Comparison of ENCODE assay signal across 11 cellular contexts in the genomic region with DNA sequence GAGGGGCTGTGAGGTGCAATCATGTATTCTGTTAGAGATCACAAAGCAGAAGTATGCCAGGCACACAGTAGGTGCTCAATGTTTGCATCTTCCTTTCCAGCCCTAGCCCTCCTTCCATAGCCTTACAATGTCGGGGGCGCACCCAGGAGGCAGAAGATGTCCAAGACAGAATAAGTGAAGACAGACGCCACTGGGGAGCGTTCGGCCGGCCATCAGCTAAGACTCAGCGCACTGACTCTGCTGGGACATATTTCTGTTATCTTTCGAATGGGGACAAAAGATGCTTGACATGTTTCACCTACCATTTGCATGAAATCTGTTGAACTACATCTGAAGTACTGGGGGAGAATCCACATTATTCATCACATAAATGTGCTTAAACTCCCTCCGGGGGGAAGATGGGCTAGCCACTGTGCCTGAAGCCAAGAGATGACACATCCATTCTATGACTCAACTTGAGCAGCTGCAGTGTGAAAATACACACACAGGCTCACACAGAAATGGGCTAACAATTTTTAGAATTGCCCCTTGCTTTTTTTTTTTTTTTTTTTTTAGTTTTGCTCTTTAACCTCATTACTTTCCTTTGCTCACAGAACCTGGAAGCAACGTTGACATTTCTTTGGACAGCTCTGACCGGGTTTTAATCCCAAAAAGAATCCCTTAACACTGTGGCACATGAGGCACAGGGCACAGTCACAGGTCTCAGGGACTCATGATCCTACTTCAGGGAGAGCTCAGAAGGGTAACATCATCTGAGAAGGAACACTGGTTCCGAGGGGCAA. TPM values are rescaled to one million over a fixed set of nuclear protein-coding genes. Genes with fewer than 3 reads are reported as not detected.
DNase-seq lines count a peak whose midpoint lies in the region; ATAC-seq, FAIRE-seq and TF ChIP-seq lines count a peak whose summit lies in the region.
"Had no signal": no experiment of that assay in that cellular context is flagged by ENCODE, and none has a peak within 500 bp of the region (broad histone marks: within the 10 kb centered on the region; RNA-seq: fewer than 3 reads in every experiment).

No MANE protein-coding gene starts in this region.

- peak; percentile 90 to 93 for ATAC-seq in activated CD4-positive, CD25-positive, alpha-beta regulatory T cell treated with anti-CD3 and anti-CD28 coated beads, Interleukin-2, amount 50 U/mL, for 24 hours
- ATAC-seq in PC-3 (peak; percentile 96), HG03460 (IDR thresholded peaks at IDR 0.05; ENCODE audit: unreplicated experiment) (no peak)

- no peak overlapping the region for H3K4ac ChIP-seq in H1 (replicated peaks; ENCODE audit: insufficient read length, low read depth, low read length)

- no peak for FAIRE-seq in H1 (lab: Jason Lieb, UNC)

- POLR2A ChIA-PET in PC-3 (lab: Charles Lee; ENCODE audit: unreplicated experiment) (no interaction called here), H1 (lab: Charles Lee; ENCODE audit: partially characterized antibody) (interaction anchor here (0.6 to 0.8 kb wide), 2 partner anchors 238 to 335 kb away, joined by 3 read pairs; no protein-coding TSS in a partner anchor)

- TF ChIP-seq EP300 in H1 (IDR thresholded peaks at IDR 0.05; ENCODE audit: borderline replicate concordance in 1 of 2, low read depth in 2 of 2, low read length in 2 of 2): no peak

- no peak overlapping the region for H3K18ac ChIP-seq in H1 (ENCODE audit: extremely low read depth, low read length)

- peak overlapping the region; percentile 76 for H3K4me2 ChIP-seq in PC-3 (ENCODE audit: low read length)
- no peak overlapping the region for H3K4me2 ChIP-seq in H1 (ENCODE audit: insufficient read depth in 1 of 2, low read depth in 2 of 2, low read length in 2 of 2)

- H3K79me1 ChIP-seq in H1 (ENCODE audit: low read depth, low read length): peaks cover 3% of the 10 kb centered on the region; the same call in 1 of the 2 replicates

- peak overlapping the region; percentile 26; the same call in 1 of the 2 replicates for H3K4me3 ChIP-seq in PC-3 (ENCODE audit: low read length)
- H3K4me3 ChIP-seq in H1 (ENCODE audit: extremely low read depth in 1 of 4, insufficient read depth in 2 of 4, low read depth in 3 of 4, low read length in 4 of 4): no peak overlapping the region
- H3K4me3 ChIP-seq: BLaER1 treated with 17β-estradiol and CSF1 and Interleukin-3, amounts not matched to agents 10 nM and 100 nM; skin epidermis had no signal

- H3K9me2 ChIP-seq in PC-3 (replicated peaks; ENCODE audit: low read length): no peaks in the 10 kb centered on the region

- peak overlapping the region; percentile 78 for H3K27ac ChIP-seq in PC-3 (ENCODE audit: low read length)
- no peak overlapping the region for H3K27ac ChIP-seq in H1 (ENCODE audit: low read depth, low read length)

- no peak for DNase-seq in activated CD4-positive, CD25-positive, alpha-beta regulatory T cell (lab: John Stamatoyannopoulos, UW)
- DNase-seq in PC-3 (peak; percentile 96), H1 (ENCODE audit: low read depth in 1 of 2, low spot score in 2 of 2) (no peak), putamen (ENCODE audit: low spot score) (peak; percentile 76), cortex of kidney (lab: John Stamatoyannopoulos, UW) (no peak), SW480 (ENCODE audit: low spot score) (no peak)
- DNase-seq: NCI-H524 had no signal

- CTCF ChIA-PET in PC-3 (lab: Charles Lee) (interaction anchor here (0.7 to 0.8 kb wide), 3 partner anchors 12 to 136 kb away, joined by 3 to 18 read pairs (median 7); no protein-coding TSS in a partner anchor), H1 (lab: Charles Lee; ENCODE audit: partially characterized antibody) (interaction anchor here (0.7 to 1.9 kb wide), 2 partner anchors 11 to 237 kb away, joined by 3 to 7 read pairs; no protein-coding TSS in a partner anchor)

- H4K5ac ChIP-seq in H1 (ENCODE audit: insufficient read length, low read depth, low read length): no peak overlapping the region

- no peak overlapping the region for H3K56ac ChIP-seq in H1 (replicated peaks; ENCODE audit: insufficient read length, low read depth, low read length)

- no peak overlapping the region for H2BK15ac ChIP-seq in H1 (ENCODE audit: low read length)

- no peak overlapping the region for H2AK5ac ChIP-seq in H1 (ENCODE audit: low read depth, low read length)

- peak overlapping the region; percentile 82; the same call in 1 of the 2 replicates for H4K8ac ChIP-seq in H1 (ENCODE audit: extremely low read depth, insufficient read depth, low read length)

- no peak overlapping the region for H3K14ac ChIP-seq in H1 (ENCODE audit: insufficient read length)

- peaks cover 16% of the 10 kb centered on the region for H3K4me1 ChIP-seq in PC-3 (ENCODE audit: insufficient read depth, low read length)
- H3K4me1 ChIP-seq in H1 (replicated peaks in 1 of 4; ENCODE audit: control insufficient read depth in 3 of 4, insufficient read depth in 4 of 4, low read length in 3 of 4): peaks cover 0 to 4% (median 1%) of the 10 kb centered on the region in 4 experiments; a peak in 3 of 7 replicates

- no peaks in the 10 kb centered on the region for H3K23me2 ChIP-seq in H1 (ENCODE audit: low read depth, low read length)

- no peak overlapping the region; the same call in 1 of the 2 replicates for H2BK5ac ChIP-seq in H1 (ENCODE audit: low read depth, low read length)

- no peak for TF ChIP-seq RAD21 in H1 (IDR thresholded peaks at IDR 0.05 in 1 of 2, conservative IDR thresholded peaks at IDR 0.05 in 1 of 2; ENCODE audit: low read depth in 2 of 2, low read length in 2 of 2)

- H4K20me1 ChIP-seq in PC-3 (ENCODE audit: low read length) (0 out of 2 replicates have a peak, but pooled peaks cover 8% of the 10 kb centered on the region), H1 (replicated peaks in 1 of 2; ENCODE audit: control insufficient read depth in 1 of 2, insufficient read depth in 2 of 2, low read length in 2 of 2) (no peaks in the 10 kb centered on the region)
- H4K20me1 ChIP-seq: BLaER1 treated with 17β-estradiol and CSF1 and Interleukin-3, amounts not matched to agents 10 nM and 100 nM had no signal

- H3K9me3 ChIP-seq in PC-3 (ENCODE audit: low read length): no peaks in the 10 kb centered on the region
- H3K9me3 ChIP-seq in H1 (ENCODE audit: insufficient read depth in 2 of 2, low read depth in 1 of 2, low read length in 1 of 2): no peaks in the 10 kb centered on the region; a peak in 2 of 4 replicates

- H4K91ac ChIP-seq in H1 (replicated peaks; ENCODE audit: insufficient read length, low read length): no peak overlapping the region

- no peaks in the 10 kb centered on the region for H3F3A ChIP-seq in PC-3 (ENCODE audit: low read length, unreplicated experiment)

- no peak for TF ChIP-seq CTCF in PC-3 (conservative IDR thresholded peaks at IDR 0.05; ENCODE audit: low read depth, low read length)
- TF ChIP-seq CTCF in H1 (IDR thresholded peaks at IDR 0.05; ENCODE audit: control extremely low read depth in 1 of 3, insufficient read depth in 1 of 3, low read depth in 1 of 3, low read length in 3 of 3): no peak

- WGBS in H1 (ENCODE audit: extremely low coverage in 1 of 2, insufficient coverage in 1 of 2, insufficient read length in 1 of 2, insufficient replicate concordance in 2 of 2, low coverage in 1 of 2, low lambda C conversion rate in 2 of 2, missing lambda C conversion rate in 1 of 2), 2 experiments: 94% methylated on average over 11 of the region's 12 CpGs; no CpG with 5 or more reads in 1 of the 2 experiments

- H3K9ac ChIP-seq in PC-3 (ENCODE audit: low read length): peak overlapping the region; percentile 49; the same call in 1 of the 2 replicates
- H3K9ac ChIP-seq in H1 (replicated peaks in 1 of 4; ENCODE audit: extremely low read depth in 1 of 4, low read depth in 3 of 4, low read length in 3 of 4): no peak overlapping the region; a peak in 1 of 7 replicates

- H2BK120ac ChIP-seq in H1 (replicated peaks; ENCODE audit: low read depth, low read length): no peak overlapping the region

- H2BK20ac ChIP-seq in H1 (ENCODE audit: low read length): no peak overlapping the region

- H2AFZ ChIP-seq in PC-3 (ENCODE audit: low read length) (no peak overlapping the region), H1 (ENCODE audit: low read length) (no peak overlapping the region)

- H3K79me2 ChIP-seq in PC-3 (ENCODE audit: low read length) (peaks cover 16% of the 10 kb centered on the region), H1 (ENCODE audit: control insufficient read depth in 1 of 2, insufficient read depth in 2 of 2, low read length in 2 of 2) (peaks cover 0 to 6% of the 10 kb centered on the region in 2 experiments; a peak in 1 of 4 replicates)

- no peaks in the 10 kb centered on the region for H3K27me3 ChIP-seq in PC-3 (ENCODE audit: low read length)
- no peaks in the 10 kb centered on the region for H3K27me3 ChIP-seq in H1 (replicated peaks in 1 of 4; ENCODE audit: control insufficient read depth in 3 of 4, extremely low read depth in 1 of 4, insufficient read depth in 3 of 4, low read length in 3 of 4)
- H3K27me3 ChIP-seq: BLaER1 treated with 17β-estradiol and CSF1 and Interleukin-3, amounts not matched to agents 10 nM and 100 nM had no signal

- intact Hi-C loops in PC-3 (cut with micrococcal nuclease): loop anchor here (1.0 kb wide), 1 partner anchor 20 kb away; no protein-coding TSS in a partner anchor

- H3K36me3 ChIP-seq in PC-3 (ENCODE audit: low read depth, low read length) (peaks cover 3% of the 10 kb centered on the region; the same call in 1 of the 2 replicates), H1 (ENCODE audit: control insufficient read depth in 2 of 4, insufficient read depth in 4 of 4, low read length in 3 of 4) (no peaks in the 10 kb centered on the region)

- no TSS peak for BruUV-seq in PC-3 (replicated peaks; lab: Mats Ljungman, UMichigan)

- TF ChIP-seq POLR2A in H1 (IDR thresholded peaks at IDR 0.05; ENCODE audit: control extremely low read depth in 1 of 2, low read depth in 2 of 2, low read length in 2 of 2): no peak

- no peak overlapping the region for H3K23ac ChIP-seq in H1 (ENCODE audit: insufficient read length)

- no peak overlapping the region for H2BK12ac ChIP-seq in H1 (ENCODE audit: low read depth, low read length)

TF ChIP-seq in H1, 55 proteins besides CTCF, POLR2A, EP300 and RAD21 (continues in another document):
- TF ChIP-seq CBX8 (IDR thresholded peaks at IDR 0.05; ENCODE audit: borderline replicate concordance, low read depth, low read length) (no peak), RFX5 (IDR thresholded peaks at IDR 0.05; ENCODE audit: borderline replicate concordance, low read depth, low read length) (no peak), ASH2L (IDR thresholded peaks at IDR 0.05; ENCODE audit: low read length) (no peak), CTBP2 (IDR thresholded peaks at IDR 0.05; ENCODE audit: borderline replicate concordance, insufficient read depth, insufficient read length, low read length) (no peak)

RNA-seq across cellular contexts. Expression of a gene that starts 7.9 kb away (rescaled TPM):
- total RNA-seq in PC-3 (2014; rRNA removed): 19.1 and 21.1 TPM in 2 replicates
- total RNA-seq in H1 (2021; fragmentation: NEBNext Ultra II Directional; extraction: Animal tissue kit (Norgen Biotek cat#: 25700)): 28.4 and 30.7 TPM in 2 replicates
- polyA plus RNA-seq in H1 (2011; rRNA removed): 10.1 and 11.1 TPM in 2 replicates
- polyA plus RNA-seq in H1 (2011; cell fraction: cytosol; rRNA removed): 9.9 TPM
- 26.7 TPM for polyA plus RNA-seq in H1 (2011; cell fraction: nucleus; rRNA removed)
- polyA plus RNA-seq in H1 (2012, experiment 1 of 2): 12.1 to 15.7 TPM (median 13.5 TPM) in 4 replicates
- 0.97 TPM for polyA plus RNA-seq in H1 (2012, experiment 2 of 2)
- polyA plus RNA-seq in H1 (2013, experiment 1 of 2): 12.7 TPM
- 12.5 TPM for polyA plus RNA-seq in H1 (2013, experiment 2 of 2)
- 65.1 and 67.1 TPM in 2 replicates for polyA minus RNA-seq in H1 (2011; rRNA and poly(A)+ RNA removed)
- 26.1 TPM for polyA minus RNA-seq in H1 (2011; cell fraction: cytosol; rRNA and poly(A)+ RNA removed)
- 69.3 TPM for polyA minus RNA-seq in H1 (2011; cell fraction: nucleus; rRNA and poly(A)+ RNA removed)

Comparison
In these comparisons a context has a peak if more than half of its experiments do, and no peak if none do; other contexts are left out.
1. DNase-seq: peak in PC-3 (single experiment) and putamen (single experiment); none in activated CD4-positive, CD25-positive, alpha-beta regulatory T cell (0 of 4), H1 (0 of 2), cortex of kidney (single experiment) and SW480 (single experiment).